Comparison of ENCODE assay signal across 8 cellular contexts in genomic region chr6:26159417-26160273, GRCh38.
DNase-seq lines count a peak whose midpoint lies in the region; ATAC-seq, FAIRE-seq and TF ChIP-seq lines count a peak whose summit lies in the region.

No MANE protein-coding gene starts in this region.

- H3K9me3 ChIP-seq in aorta (ENCODE audit: control insufficient read depth, low read length) = no peaks in the 10 kb centered on the region

- no peaks in the 10 kb centered on the region for H3K9me3 Mint-ChIP-seq in activated naive CD4-positive, alpha-beta T cell treated with anti-CD3 and anti-CD28 coated beads, Interleukin-2, amount 50 U/mL, for 24 hours
- H3K9me3 Mint-ChIP-seq in memory B cell = no peaks in the 10 kb centered on the region

- peak overlapping the region in 1 of 2 donors; percentile 65 for H3K27ac ChIP-seq in aorta (ENCODE audit: low read depth in 1 of 2, low read length in 2 of 2)

- WGBS in aorta, 2 donors = 12 to 16% methylated on average over 12 of the region's 12 CpGs

- no peaks in the 10 kb centered on the region for H3K36me3 ChIP-seq in bronchial epithelial cell (ENCODE audit: control insufficient read depth, insufficient read depth, low read length)
- H3K36me3 ChIP-seq in aorta (ENCODE audit: control insufficient read depth in 1 of 2, insufficient read depth in 2 of 2, low read length in 1 of 2) = peaks cover 0 to 3% of the 10 kb centered on the region in 2 donors

- H3K27ac Mint-ChIP-seq in activated naive CD4-positive, alpha-beta T cell treated with anti-CD3 and anti-CD28 coated beads, Interleukin-2, amount 50 U/mL, for 24 hours = peak overlapping the region; percentile 92
- peak overlapping the region; percentile 99 for H3K27ac Mint-ChIP-seq in memory B cell

- intact Hi-C loops in aorta (cut with DNase I) = loop anchor here in 1 of 2 donors (5.0 kb wide), 2 partner anchors 38 to 988 kb away; a partner anchor contains a TSS

- H3K4me1 ChIP-seq in aorta (ENCODE audit: control insufficient read depth in 1 of 2, insufficient read depth in 2 of 2, low read length in 2 of 2) = peaks cover 0 to 4% of the 10 kb centered on the region in 2 donors

- no peak for FAIRE-seq in bronchial epithelial cell (lab: Jason Lieb, UNC)

- no peaks in the 10 kb centered on the region for H3K27me3 Mint-ChIP-seq in activated naive CD4-positive, alpha-beta T cell treated with anti-CD3 and anti-CD28 coated beads, Interleukin-2, amount 50 U/mL, for 24 hours
- H3K27me3 Mint-ChIP-seq in memory B cell = no peaks in the 10 kb centered on the region

- H3K4me1 Mint-ChIP-seq in activated naive CD4-positive, alpha-beta T cell treated with anti-CD3 and anti-CD28 coated beads, Interleukin-2, amount 50 U/mL, for 24 hours = peaks cover 66% of the 10 kb centered on the region
- peaks cover 32% of the 10 kb centered on the region for H3K4me1 Mint-ChIP-seq in memory B cell

- no peak for DNase-seq in activated naive CD4-positive, alpha-beta T cell treated with Interleukin-2 at 50 U/mL for 16 hours
- DNase-seq in NCI-H748 (lab: John Stamatoyannopoulos, UW; ENCODE audit: unreplicated experiment) = peak; percentile 64
- DNase-seq in bronchial epithelial cell (ENCODE audit: low read depth) = no peak
- no peak for DNase-seq in memory B cell (ENCODE audit: low spot score in 2 of 2)
- DNase-seq in aorta = no peak
- DNase-seq in OCI-M2 (lab: John Stamatoyannopoulos, UW; ENCODE audit: unreplicated experiment) = no peak

- H3K27me3 ChIP-seq in bronchial epithelial cell (ENCODE audit: control insufficient read depth, insufficient read depth, low read length) (no peaks in the 10 kb centered on the region), aorta (ENCODE audit: control insufficient read depth in 1 of 2, insufficient read depth in 2 of 2, low read length in 1 of 2) (peaks cover 0 to 4% of the 10 kb centered on the region in 2 donors)

- peaks cover 5% of the 10 kb centered on the region for H3K36me3 Mint-ChIP-seq in activated naive CD4-positive, alpha-beta T cell treated with anti-CD3 and anti-CD28 coated beads, Interleukin-2, amount 50 U/mL, for 24 hours
- H3K36me3 Mint-ChIP-seq in memory B cell = peaks cover 11% of the 10 kb centered on the region

- no peak for TF ChIP-seq CTCF in bronchial epithelial cell (IDR thresholded peaks at IDR 0.05; ENCODE audit: insufficient read depth, low read length, severe bottlenecking)

- H3K4me3 ChIP-seq in bronchial epithelial cell (ENCODE audit: low read depth, low read length) = peak overlapping the region; percentile 47
- H3K4me3 ChIP-seq in aorta (ENCODE audit: low read length in 2 of 2) = peak overlapping the region; percentile 76 to 99

- H3K4me3 Mint-ChIP-seq in activated naive CD4-positive, alpha-beta T cell treated with anti-CD3 and anti-CD28 coated beads, Interleukin-2, amount 50 U/mL, for 24 hours = peak overlapping the region; percentile 95
- H3K4me3 Mint-ChIP-seq in memory B cell = peak overlapping the region; percentile 96

- ATAC-seq in memory B cell (ENCODE audit: low read depth) (no peak), aorta (ENCODE audit: low FRiP score) (no peak), HG03432 (IDR thresholded peaks at IDR 0.05; ENCODE audit: unreplicated experiment) (no peak)
